In the genomic region with DNA sequence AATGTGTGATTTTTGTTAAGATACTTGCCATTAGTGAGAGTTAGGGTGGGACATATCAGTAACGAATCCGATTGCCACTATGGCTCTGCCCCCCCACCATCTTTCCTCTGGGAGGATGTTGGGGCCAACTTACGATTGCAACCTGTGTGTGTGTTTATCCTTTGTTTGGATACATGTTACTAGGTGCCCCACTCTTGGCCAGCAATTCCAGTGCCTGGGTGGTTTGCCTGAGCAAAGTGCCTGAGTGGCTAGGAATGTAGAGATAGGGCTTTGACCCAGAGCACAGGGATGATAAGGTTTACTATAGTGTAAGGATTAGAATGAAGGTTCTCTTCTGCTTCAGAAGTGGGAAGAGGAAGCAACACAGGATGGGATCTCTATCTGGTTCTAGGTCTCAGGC, we compare ENCODE assay signal across 18 cellular contexts.
DNase-seq lines count a peak whose midpoint lies in the region; ATAC-seq, FAIRE-seq and TF ChIP-seq lines count a peak whose summit lies in the region.
"Had no signal": no experiment of that assay in that cellular context is flagged by ENCODE, and none has a peak within 500 bp of the region (broad histone marks: within the 10 kb centered on the region; RNA-seq: fewer than 3 reads in every experiment).

No MANE protein-coding gene starts in this region.

- H2AFZ ChIP-seq in PC-3 (ENCODE audit: low read length) = peak overlapping the region; percentile 58
- H2AFZ ChIP-seq in keratinocyte (ENCODE audit: control insufficient read depth, low read length) = no peak overlapping the region
- H2AFZ ChIP-seq in smooth muscle cell (ENCODE audit: low read depth) = no peak overlapping the region

- H3K27ac ChIP-seq in PC-3 (ENCODE audit: low read length) (no peak overlapping the region), epithelial cell of prostate (peak overlapping the region; percentile 47), keratinocyte (ENCODE audit: control insufficient read depth, insufficient read depth, low read length) (peak overlapping the region; percentile 50), smooth muscle cell (ENCODE audit: low read depth) (peak overlapping the region; percentile 12)

- H3K9me3 ChIP-seq in PC-3 (ENCODE audit: low read length) = no peaks in the 10 kb centered on the region
- no peaks in the 10 kb centered on the region for H3K9me3 ChIP-seq in keratinocyte (ENCODE audit: control insufficient read depth, low read depth, low read length)
- no peaks in the 10 kb centered on the region for H3K9me3 ChIP-seq in smooth muscle cell (replicated peaks; ENCODE audit: low read depth)

- DNase-seq in PC-3 = no peak
- no peak for DNase-seq in epithelial cell of prostate (ENCODE audit: low read depth, low spot score)
- no peak for DNase-seq in keratinocyte (ENCODE audit: low read depth, low spot score)
- no peak for DNase-seq in smooth muscle cell (lab: John Stamatoyannopoulos, UW; ENCODE audit: unreplicated experiment)
- no peak for DNase-seq in C1 segment of cervical spinal cord (lab: John Stamatoyannopoulos, UW)
- DNase-seq in HCEC 1CT = no peak
- DNase-seq: activated CD8-positive, alpha-beta memory T cell treated with anti-CD3 and anti-CD28 coated beads, Interleukin-2, amount 10 ng/mL, durations not matched to agents 7 days and 5 days; activated gamma-delta T cell treated with Interleukin-2 at 50 U/mL for 16 hours; aorta; effector CD8-positive, alpha-beta T cell; kidney glomerular epithelial cell; NCI-H1436; NCI-H774; stimulated activated naive CD8-positive, alpha-beta T cell treated with anti-CD3 and anti-CD28 coated beads, Interleukin-15, amount 100 ng/mL, for 72 hours; T1000 had no signal

- no peaks in the 10 kb centered on the region for H3F3A ChIP-seq in PC-3 (ENCODE audit: low read length, unreplicated experiment)
- H3F3A ChIP-seq in smooth muscle cell (ENCODE audit: low read depth) = no peaks in the 10 kb centered on the region

- FAIRE-seq in keratinocyte (lab: Jason Lieb, UNC) = no peak
- FAIRE-seq: urothelium cell line had no signal

- no peaks in the 10 kb centered on the region for H3K9me2 ChIP-seq in PC-3 (replicated peaks; ENCODE audit: low read length)

- POLR2A ChIA-PET in PC-3 (lab: Charles Lee; ENCODE audit: unreplicated experiment) = no interaction called here

- no peaks in the 10 kb centered on the region for H3K9me1 ChIP-seq in keratinocyte (ENCODE audit: control insufficient read depth, extremely low read depth, insufficient read depth, low read length)

- H3K36me3 ChIP-seq in PC-3 (ENCODE audit: low read depth, low read length) = no peaks in the 10 kb centered on the region
- peaks cover 22 to 57% of the 10 kb centered on the region in 2 experiments for H3K36me3 ChIP-seq in keratinocyte (ENCODE audit: control insufficient read depth in 2 of 2, extremely low read depth in 1 of 2, insufficient read depth in 2 of 2, low read length in 2 of 2)
- no peaks in the 10 kb centered on the region for H3K36me3 ChIP-seq in smooth muscle cell (ENCODE audit: low read depth)

- no peak for ATAC-seq in PC-3
- ATAC-seq in HG03342 (IDR thresholded peaks at IDR 0.05; ENCODE audit: unreplicated experiment) = no peak
- ATAC-seq in GM19035 (IDR thresholded peaks at IDR 0.05; ENCODE audit: unreplicated experiment) = no peak
- ATAC-seq: activated CD8-positive, alpha-beta memory T cell treated with anti-CD3 and anti-CD28 coated beads, Interleukin-2, amount 10 ng/mL, durations not matched to agents 7 days and 5 days; stimulated activated naive CD8-positive, alpha-beta T cell treated with anti-CD3 and anti-CD28 coated beads, Interleukin-15, amount 100 ng/mL, for 72 hours had no signal

- H3K27me3 ChIP-seq in PC-3 (ENCODE audit: low read length) = no peaks in the 10 kb centered on the region
- H3K27me3 ChIP-seq in keratinocyte (ENCODE audit: control insufficient read depth, extremely low read depth, insufficient read depth, low read length) = no peaks in the 10 kb centered on the region
- H3K27me3 ChIP-seq in smooth muscle cell (ENCODE audit: low read depth) = no peaks in the 10 kb centered on the region

- H3K9ac ChIP-seq in PC-3 (ENCODE audit: low read length) (no peak overlapping the region), keratinocyte (ENCODE audit: control insufficient read depth, extremely low read depth, insufficient read depth, low read length) (no peak overlapping the region), smooth muscle cell (ENCODE audit: low read depth) (no peak overlapping the region)

- H4K20me1 ChIP-seq in PC-3 (ENCODE audit: low read length) (no peaks in the 10 kb centered on the region), keratinocyte (ENCODE audit: control insufficient read depth, extremely low read depth, insufficient read depth, low read length) (no peaks in the 10 kb centered on the region), smooth muscle cell (ENCODE audit: low read depth) (no peaks in the 10 kb centered on the region)

- H3K4me2 ChIP-seq in PC-3 (ENCODE audit: low read length) (no peak overlapping the region), keratinocyte (ENCODE audit: control insufficient read depth, extremely low read depth, insufficient read depth, low read depth, low read length) (no peak overlapping the region), smooth muscle cell (no peak overlapping the region)

- TF ChIP-seq CTCF in PC-3 (conservative IDR thresholded peaks at IDR 0.05; ENCODE audit: low read depth, low read length) (no peak), keratinocyte (optimal IDR thresholded peaks at IDR 0.05 in 1 of 3, IDR thresholded peaks at IDR 0.05 in 1 of 3, conservative IDR thresholded peaks at IDR 0.05 in 1 of 3; ENCODE audit: extremely low read depth in 1 of 3, insufficient read depth in 2 of 3, low read length in 3 of 3) (no peak), smooth muscle cell (IDR thresholded peaks at IDR 0.05; ENCODE audit: borderline replicate concordance, insufficient read depth, poor library complexity, severe bottlenecking) (no peak)

- H3K4me3 ChIP-seq in PC-3 (ENCODE audit: low read length) (no peak overlapping the region), keratinocyte (ENCODE audit: control insufficient read depth in 2 of 3, extremely low read depth in 1 of 3, insufficient read depth in 2 of 3, low read depth in 1 of 3, low read length in 3 of 3) (no peak overlapping the region), smooth muscle cell (no peak overlapping the region)

- intact Hi-C loops in PC-3 (cut with micrococcal nuclease) = no loop called here

- H3K79me2 ChIP-seq in PC-3 (ENCODE audit: low read length) = no peaks in the 10 kb centered on the region
- peaks cover 42% of the 10 kb centered on the region for H3K79me2 ChIP-seq in keratinocyte (ENCODE audit: control insufficient read depth, insufficient read depth, low read length)
- no peaks in the 10 kb centered on the region for H3K79me2 ChIP-seq in smooth muscle cell (ENCODE audit: low read depth)

- CTCF ChIA-PET in PC-3 (lab: Charles Lee) = no interaction called here

- no TSS peak for BruUV-seq in PC-3 (replicated peaks; lab: Mats Ljungman, UMichigan)

- no peaks in the 10 kb centered on the region for H3K4me1 ChIP-seq in PC-3 (ENCODE audit: insufficient read depth, low read length)
- H3K4me1 ChIP-seq in keratinocyte (ENCODE audit: control insufficient read depth, extremely low read depth, insufficient read depth, low read length) = peaks cover 43% of the 10 kb centered on the region
- H3K4me1 ChIP-seq in smooth muscle cell (ENCODE audit: low read depth) = no peaks in the 10 kb centered on the region

- dilution Hi-C loops in keratinocyte (cut with MboI; ENCODE audit: extremely low pct_ligation_motif_present, low sequenced_read_pairs) = no loop called here

- WGBS in smooth muscle cell (ENCODE audit: low lambda C conversion rate) = 97% methylated on average over 3 of the region's 3 CpGs
